8 cellular contexts compared by ENCODE assay signal in the genomic region with DNA sequence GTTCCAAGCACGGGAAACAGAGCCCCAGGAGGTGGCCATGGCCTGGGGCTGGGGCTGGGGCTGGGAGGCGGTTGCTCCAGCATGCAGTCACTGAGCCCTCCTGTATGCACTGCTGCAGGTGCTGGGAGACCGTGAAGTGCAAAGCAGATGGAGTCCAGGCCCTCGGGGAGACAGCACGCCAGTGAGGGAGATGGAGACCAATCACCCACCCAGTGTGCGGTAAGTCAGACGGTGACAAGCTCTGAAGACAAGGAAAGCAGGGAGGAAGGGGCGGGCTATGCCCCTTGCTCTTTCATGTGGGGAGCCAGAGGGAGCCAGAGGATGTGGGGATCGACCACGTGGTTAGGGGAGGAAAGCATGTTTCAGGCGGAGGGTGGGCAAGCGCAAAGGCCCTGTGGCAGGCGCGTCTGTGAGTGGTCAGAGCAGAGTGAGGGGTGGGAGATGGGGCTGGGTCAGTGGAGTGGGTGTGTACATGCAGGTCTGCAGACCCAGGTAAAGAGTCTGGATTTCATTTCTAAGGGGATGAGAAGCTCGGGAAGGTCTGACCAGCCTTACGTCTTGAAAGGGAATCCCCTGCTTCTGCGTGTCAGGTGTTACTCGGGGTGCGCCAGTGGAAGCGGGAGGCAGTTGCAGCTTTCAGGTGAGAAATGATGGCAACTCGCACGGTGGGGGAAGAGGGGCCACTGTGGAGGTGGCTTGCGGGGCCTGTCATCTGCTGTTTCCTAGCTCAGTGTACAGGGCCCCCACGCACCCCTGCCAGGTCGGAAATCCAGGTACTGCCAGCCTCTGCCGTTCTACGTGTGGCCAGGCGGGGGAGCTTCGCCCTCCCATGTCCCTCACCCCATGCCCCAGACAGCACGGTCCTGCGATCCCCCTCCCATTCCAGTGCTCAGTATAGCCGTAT. TPM values are rescaled to one million over a fixed set of nuclear protein-coding genes. Genes with fewer than 3 reads are reported as not detected.
DNase-seq lines count a peak whose midpoint lies in the region; ATAC-seq and TF ChIP-seq lines count a peak whose summit lies in the region.

No MANE protein-coding gene starts in this region.

- intact Hi-C loops in dorsolateral prefrontal cortex (cut with DNase I): loop anchor here (5.0 kb wide), 2 partner anchors 165 to 270 kb away; no protein-coding TSS in a partner anchor

- no peaks in the 10 kb centered on the region for H3K9me2 ChIP-seq in neural cell (ENCODE audit: insufficient read depth, low read length)

- H3K4me3 ChIP-seq in dorsolateral prefrontal cortex (no peak overlapping the region), neural cell (ENCODE audit: low read length) (no peak overlapping the region)

- H3K79me2 ChIP-seq in neural cell (replicated peaks; ENCODE audit: insufficient read depth, low read length): no peaks in the 10 kb centered on the region

- no peak overlapping the region for H3K9ac ChIP-seq in neural cell (ENCODE audit: low read length)

- no peaks in the 10 kb centered on the region for H3K36me3 ChIP-seq in neural cell (ENCODE audit: insufficient read depth, low read length)

- no peaks in the 10 kb centered on the region for H3K9me3 ChIP-seq in neural cell (ENCODE audit: low read length)

- TF ChIP-seq CTCF in dorsolateral prefrontal cortex (IDR thresholded peaks at IDR 0.05 in 54 of 56, conservative IDR thresholded peaks at IDR 0.05 in 2 of 56; ENCODE audit: low read depth in 1 of 56, partially characterized antibody in 56 of 56): peak in 50 of 56 donors; percentile 13 to 63 (median 43)
- peak; percentile 63 for TF ChIP-seq CTCF in neural cell (IDR thresholded peaks at IDR 0.05; ENCODE audit: poor library complexity, severe bottlenecking)

- H3F3A ChIP-seq in neural cell (ENCODE audit: insufficient read depth, low read length, poor library complexity, severe bottlenecking): no peaks in the 10 kb centered on the region

- no peak overlapping the region for H2AFZ ChIP-seq in neural cell (ENCODE audit: low read depth, low read length)

- ATAC-seq in SK-N-SH treated with all-trans-retinoic acid at 6 μM for 48 hours (peak; percentile 75), GM21447 (IDR thresholded peaks at IDR 0.05; ENCODE audit: unreplicated experiment) (no peak), HG03460 (IDR thresholded peaks at IDR 0.05; ENCODE audit: unreplicated experiment) (no peak)

- peak overlapping the region in 1 of 59 donors; percentile 12 for H3K27ac ChIP-seq in dorsolateral prefrontal cortex
- H3K27ac ChIP-seq in neural cell (ENCODE audit: low read length): no peak overlapping the region

- no peak overlapping the region for H3K4me2 ChIP-seq in neural cell (ENCODE audit: low read length)

- H4K20me1 ChIP-seq in neural cell (ENCODE audit: insufficient read depth): no peaks in the 10 kb centered on the region

- DNase-seq in NCI-H748 (lab: John Stamatoyannopoulos, UW; ENCODE audit: unreplicated experiment) (peak; percentile 23), NCI-H748 treated with DMSO at 0.1 percent for 48 hours (lab: John Stamatoyannopoulos, UW) (no peak), dorsolateral prefrontal cortex (peak in 1 of 10 donors; percentile 31), NOMO-1 treated with dmso at 0.1 percent for 144 hours (lab: John Stamatoyannopoulos, UW; ENCODE audit: unreplicated experiment) (no peak)

- TF ChIP-seq EP300 in neural cell (conservative IDR thresholded peaks at IDR 0.05; ENCODE audit: poor library complexity, severe bottlenecking): no peak

- no peaks in the 10 kb centered on the region for H3K27me3 ChIP-seq in dorsolateral prefrontal cortex
- no peaks in the 10 kb centered on the region for H3K27me3 ChIP-seq in neural cell (ENCODE audit: insufficient read depth, low read depth, low read length)

- TF ChIP-seq RAD21 in neural cell (conservative IDR thresholded peaks at IDR 0.05): peak; percentile 64

TF ChIP-seq in SK-N-SH treated with all-trans-retinoic acid at 6 μM for 48 hours, 23 proteins besides CTCF, POLR2A, EP300 and RAD21 (continues in another document):
- TF ChIP-seq ESRRG (CRISPR knock-in tag; IDR thresholded peaks at IDR 0.05): no peak
- TF ChIP-seq, protein P1, sequence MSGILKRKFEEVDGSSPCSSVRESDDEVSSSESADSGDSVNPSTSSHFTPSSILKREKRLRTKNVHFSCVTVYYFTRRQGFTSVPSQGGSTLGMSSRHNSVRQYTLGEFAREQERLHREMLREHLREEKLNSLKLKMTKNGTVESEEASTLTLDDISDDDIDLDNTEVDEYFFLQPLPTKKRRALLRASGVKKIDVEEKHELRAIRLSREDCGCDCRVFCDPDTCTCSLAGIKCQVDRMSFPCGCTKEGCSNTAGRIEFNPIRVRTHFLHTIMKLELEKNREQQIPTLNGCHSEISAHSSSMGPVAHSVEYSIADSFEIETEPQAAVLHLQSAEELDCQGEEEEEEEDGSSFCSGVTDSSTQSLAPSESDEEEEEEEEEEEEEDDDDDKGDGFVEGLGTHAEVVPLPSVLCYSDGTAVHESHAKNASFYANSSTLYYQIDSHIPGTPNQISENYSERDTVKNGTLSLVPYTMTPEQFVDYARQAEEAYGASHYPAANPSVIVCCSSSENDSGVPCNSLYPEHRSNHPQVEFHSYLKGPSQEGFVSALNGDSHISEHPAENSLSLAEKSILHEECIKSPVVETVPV (CRISPR knock-in tag; IDR thresholded peaks at IDR 0.05): no peak
- no peak for TF ChIP-seq ISL1 (CRISPR knock-in tag; IDR thresholded peaks at IDR 0.05)
- no peak for TF ChIP-seq ZNF565 (CRISPR knock-in tag; conservative IDR thresholded peaks at IDR 0.05; ENCODE audit: low read depth)
- TF ChIP-seq, protein P2, sequence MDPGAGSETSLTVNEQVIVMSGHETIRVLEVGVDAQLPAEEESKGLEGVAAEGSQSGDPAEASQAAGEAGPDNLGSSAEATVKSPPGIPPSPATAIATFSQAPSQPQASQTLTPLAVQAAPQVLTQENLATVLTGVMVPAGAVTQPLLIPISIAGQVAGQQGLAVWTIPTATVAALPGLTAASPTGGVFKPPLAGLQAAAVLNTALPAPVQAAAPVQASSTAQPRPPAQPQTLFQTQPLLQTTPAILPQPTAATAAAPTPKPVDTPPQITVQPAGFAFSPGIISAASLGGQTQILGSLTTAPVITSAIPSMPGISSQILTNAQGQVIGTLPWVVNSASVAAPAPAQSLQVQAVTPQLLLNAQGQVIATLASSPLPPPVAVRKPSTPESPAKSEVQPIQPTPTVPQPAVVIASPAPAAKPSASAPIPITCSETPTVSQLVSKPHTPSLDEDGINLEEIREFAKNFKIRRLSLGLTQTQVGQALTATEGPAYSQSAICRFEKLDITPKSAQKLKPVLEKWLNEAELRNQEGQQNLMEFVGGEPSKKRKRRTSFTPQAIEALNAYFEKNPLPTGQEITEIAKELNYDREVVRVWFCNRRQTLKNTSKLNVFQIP (CRISPR knock-in tag; IDR thresholded peaks at IDR 0.05; ENCODE audit: borderline replicate concordance, low read depth): no peak
- no peak for TF ChIP-seq ARNTL (CRISPR knock-in tag; IDR thresholded peaks at IDR 0.05; ENCODE audit: borderline replicate concordance, low read depth)
- no peak for TF ChIP-seq ZNF8 (CRISPR knock-in tag; IDR thresholded peaks at IDR 0.05)
- TF ChIP-seq ZC3H10 (CRISPR knock-in tag; IDR thresholded peaks at IDR 0.05): no peak

TF ChIP-seq in neural cell, 6 proteins besides CTCF, POLR2A, EP300 and RAD21:
- no peak for TF ChIP-seq TAF1 (IDR thresholded peaks at IDR 0.05; ENCODE audit: low read depth)
- no peak for TF ChIP-seq EZH2 (IDR thresholded peaks at IDR 0.05; ENCODE audit: borderline replicate concordance, insufficient read depth, low read length, poor library complexity, severe bottlenecking)
- no peak for TF ChIP-seq REST (IDR thresholded peaks at IDR 0.05; ENCODE audit: borderline replicate concordance)
- peak; percentile 75 for TF ChIP-seq SMC3 (conservative IDR thresholded peaks at IDR 0.05; ENCODE audit: poor library complexity)

RNA-seq across cellular contexts. Expression of gene RRM2, which starts 19.4 kb away (rescaled TPM):
- 1 to 10 TPM in 19 of 120 experiments, under 1 TPM in 26, not detected in 75; 0.11 to 3.3 (median 0.83) TPM for total RNA-seq in dorsolateral prefrontal cortex
- 0.57 and 4.2 TPM in 2 replicates for polyA plus RNA-seq in neural cell
- 1.2 and 3.5 TPM in 2 replicates for polyA minus RNA-seq in neural cell
